In the genomic region with DNA sequence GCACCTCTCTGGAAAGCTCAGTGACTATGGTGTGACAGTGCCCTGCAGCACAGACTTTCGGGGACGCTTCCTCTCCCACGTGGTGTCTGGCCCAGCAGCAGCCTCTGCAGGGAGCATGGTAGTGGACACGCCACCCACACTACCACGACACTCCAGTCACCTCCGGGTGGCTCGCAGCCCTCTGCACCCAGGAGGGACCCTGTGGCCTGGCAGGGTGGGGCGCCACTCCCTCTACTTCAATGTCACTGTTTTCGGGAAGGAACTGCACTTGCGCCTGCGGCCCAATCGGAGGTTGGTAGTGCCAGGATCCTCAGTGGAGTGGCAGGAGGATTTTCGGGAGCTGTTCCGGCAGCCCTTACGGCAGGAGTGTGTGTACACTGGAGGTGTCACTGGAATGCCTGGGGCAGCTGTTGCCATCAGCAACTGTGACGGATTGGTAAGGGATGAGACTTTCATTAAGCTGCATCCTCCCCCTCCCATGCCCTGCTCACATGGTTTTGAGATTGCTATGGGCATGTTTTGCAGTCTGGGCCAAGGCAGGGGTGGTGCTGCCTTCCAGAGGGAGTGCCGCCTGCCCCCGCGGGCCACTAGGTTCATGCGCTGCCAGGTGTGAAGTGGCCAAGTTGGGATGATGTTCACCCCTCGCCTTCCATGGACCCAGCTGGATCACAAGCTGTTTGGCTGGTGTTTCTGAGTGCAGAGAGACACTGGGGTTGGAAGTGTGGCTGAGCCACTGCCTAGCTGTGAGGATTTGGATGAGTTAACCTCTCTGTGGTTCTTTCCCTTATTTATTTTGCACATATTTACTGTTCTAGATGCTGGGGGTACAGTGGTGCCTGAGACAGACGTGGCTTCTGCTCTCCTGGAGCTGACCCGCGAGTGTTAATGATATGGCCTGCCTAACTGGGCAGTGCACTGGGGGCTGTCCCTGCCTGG, we compare ENCODE assay signal across 25 cellular contexts. TPM values are rescaled to one million over a fixed set of nuclear protein-coding genes. Genes with fewer than 3 reads are reported as not detected.
A peak's percentile ranks its signal among the peaks of the same experiment; 100 is the strongest.
DNase-seq lines count a peak whose midpoint lies in the region; ATAC-seq, FAIRE-seq and TF ChIP-seq lines count a peak whose summit lies in the region.
"Had no signal": no experiment of that assay in that cellular context is flagged by ENCODE, and none has a peak within 500 bp of the region (broad histone marks: within the 10 kb centered on the region; RNA-seq: fewer than 3 reads in every experiment).

No MANE protein-coding gene starts in this region.

- CTCF ChIA-PET in A673 (lab: Charles Lee) = no interaction called here

- no peak overlapping the region for H3K4me3 Mint-ChIP-seq in natural killer cell treated with Interleukin-12 subunit alpha and Interleukin-12 subunit beta and Interleukin-15 and Interleukin-18, amount 100 ng/mL, for 72 hours
- no peak overlapping the region for H3K4me3 Mint-ChIP-seq in natural killer cell
- H3K4me3 Mint-ChIP-seq: stimulated activated naive B cell treated with anti-CD40 and anti-IgM and Interleukin-4, amounts not matched to agents 10 μg/mL and 1 μg/mL and 100 μg/mL, for 72 hours; T-helper 1 cell treated with Interleukin-12 subunit alpha and Interleukin-12 subunit beta and Interleukin-4 antibody, amounts not matched to agents 30 μg/mL and 1 μg/mL, for 36 hours had no signal

- peaks cover 16 to 20% of the 10 kb centered on the region in 2 donors for H3K27me3 Mint-ChIP-seq in natural killer cell treated with Interleukin-12 subunit alpha and Interleukin-12 subunit beta and Interleukin-15 and Interleukin-18, amount 100 ng/mL, for 72 hours
- peaks cover 6 to 8% of the 10 kb centered on the region in 2 donors for H3K27me3 Mint-ChIP-seq in natural killer cell (ENCODE audit: low read depth in 2 of 2)

- H3K4me1 Mint-ChIP-seq in natural killer cell treated with Interleukin-12 subunit alpha and Interleukin-12 subunit beta and Interleukin-15 and Interleukin-18, amount 100 ng/mL, for 72 hours (ENCODE audit: low read depth in 2 of 2) = peaks cover 24 to 31% of the 10 kb centered on the region in 2 donors
- peaks cover 27 to 34% of the 10 kb centered on the region in 2 donors for H3K4me1 Mint-ChIP-seq in natural killer cell

- POLR2A ChIA-PET in A673 (lab: Charles Lee; ENCODE audit: low non-redundant PET) = no interaction called here

- H3K36me3 ChIP-seq in adipocyte (ENCODE audit: control insufficient read depth, insufficient read depth, low read length, severe bottlenecking) (no peaks in the 10 kb centered on the region), A673 (ENCODE audit: insufficient read depth, low read length, poor library complexity, severe bottlenecking) (no peaks in the 10 kb centered on the region), small intestine (ENCODE audit: control insufficient read depth in 2 of 2, insufficient read depth in 2 of 2, low read length in 2 of 2) (no peaks in the 10 kb centered on the region)
- H3K36me3 ChIP-seq: adrenal gland, breast epithelium, colonic mucosa, gastrocnemius medialis, HAP-1 had no signal

- intact Hi-C loops in natural killer cell (cut with micrococcal nuclease) = loop anchor here (5.0 kb wide), 1 partner anchor 118 kb away; no protein-coding TSS in a partner anchor
- intact Hi-C loops in A673 (cut with micrococcal nuclease; ENCODE audit: unreplicated experiment) = loop anchor here (10.0 kb wide), 1 partner anchor 120 kb away; no protein-coding TSS in a partner anchor

- no peaks in the 10 kb centered on the region for H3K27me3 ChIP-seq in adipocyte (replicated peaks; ENCODE audit: control insufficient read depth, insufficient read depth, low read length)
- peaks cover 10% of the 10 kb centered on the region for H3K27me3 ChIP-seq in A673 (replicated peaks; ENCODE audit: insufficient read depth, low read depth, low read length, poor library complexity)
- peaks cover 0 to 6% of the 10 kb centered on the region in 2 donors for H3K27me3 ChIP-seq in small intestine (ENCODE audit: control insufficient read depth in 2 of 2, insufficient read depth in 2 of 2, low read length in 2 of 2)
- H3K27me3 ChIP-seq: adrenal gland, testis had no signal

- H3K27ac Mint-ChIP-seq in natural killer cell treated with Interleukin-12 subunit alpha and Interleukin-12 subunit beta and Interleukin-15 and Interleukin-18, amount 100 ng/mL, for 72 hours = no peak overlapping the region
- H3K27ac Mint-ChIP-seq in natural killer cell = no peak overlapping the region
- H3K27ac Mint-ChIP-seq: effector memory CD8-positive, alpha-beta T cell; stimulated activated naive B cell treated with anti-CD40 and anti-IgM and Interleukin-4, amounts not matched to agents 10 μg/mL and 1 μg/mL and 100 μg/mL, for 72 hours; T-helper 1 cell treated with Interleukin-12 subunit alpha and Interleukin-12 subunit beta and Interleukin-4 antibody, amounts not matched to agents 30 μg/mL and 1 μg/mL, for 36 hours had no signal

- FAIRE-seq in small intestine (lab: Jason Lieb, UNC) = no peak
- FAIRE-seq: RCC 7860 had no signal

- H3K9me3 ChIP-seq in adipocyte (ENCODE audit: control insufficient read depth, low read length) (no peaks in the 10 kb centered on the region), A673 (ENCODE audit: low read depth, low read length, poor library complexity, severe bottlenecking) (no peaks in the 10 kb centered on the region), small intestine (ENCODE audit: control insufficient read depth, low read depth) (no peaks in the 10 kb centered on the region)
- H3K9me3 ChIP-seq: adrenal gland, breast epithelium, colonic mucosa, gastrocnemius medialis, HAP-1, testis had no signal

- WGBS in small intestine, 3 donors = 63 to 75% (median 73%) methylated on average over 24 of the region's 24 CpGs

- no peaks in the 10 kb centered on the region for H3K9me3 Mint-ChIP-seq in natural killer cell treated with Interleukin-12 subunit alpha and Interleukin-12 subunit beta and Interleukin-15 and Interleukin-18, amount 100 ng/mL, for 72 hours
- H3K9me3 Mint-ChIP-seq in natural killer cell = no peaks in the 10 kb centered on the region
- H3K9me3 Mint-ChIP-seq: effector memory CD8-positive, alpha-beta T cell; stimulated activated naive B cell treated with anti-CD40 and anti-IgM and Interleukin-4, amounts not matched to agents 10 μg/mL and 1 μg/mL and 100 μg/mL, for 72 hours; T-helper 1 cell treated with Interleukin-12 subunit alpha and Interleukin-12 subunit beta and Interleukin-4 antibody, amounts not matched to agents 30 μg/mL and 1 μg/mL, for 36 hours had no signal

- H3K4me1 ChIP-seq in adipocyte (ENCODE audit: control insufficient read depth, insufficient read depth, low read length) = peaks cover 32% of the 10 kb centered on the region
- no peaks in the 10 kb centered on the region for H3K4me1 ChIP-seq in A673 (ENCODE audit: insufficient read depth, low read length, poor library complexity, severe bottlenecking)
- H3K4me1 ChIP-seq in small intestine (ENCODE audit: control insufficient read depth in 2 of 2, insufficient read depth in 1 of 2, low read depth in 1 of 2, low read length in 1 of 2) = no peaks in the 10 kb centered on the region
- H3K4me1 ChIP-seq: breast epithelium, colonic mucosa, HAP-1, testis had no signal

- no TSS peak for BruUV-seq in A673 (replicated peaks; lab: Mats Ljungman, UMichigan)

- TF ChIP-seq CTCF in natural killer cell (IDR thresholded peaks at IDR 0.05) (no peak), A673 (conservative IDR thresholded peaks at IDR 0.05; ENCODE audit: low read depth, low read length) (no peak)

- H3K9ac ChIP-seq in adipocyte (ENCODE audit: low read length) = peak overlapping the region; percentile 23

- ATAC-seq in natural killer cell treated with Interleukin-12 subunit alpha and Interleukin-12 subunit beta and Interleukin-15 and Interleukin-18, amount 100 ng/mL, for 72 hours = no peak
- no peak for ATAC-seq in natural killer cell
- ATAC-seq: effector memory CD8-positive, alpha-beta T cell; gastrocnemius medialis; stimulated activated naive B cell treated with anti-CD40 and anti-IgM and Interleukin-4, amounts not matched to agents 10 μg/mL and 1 μg/mL and 100 μg/mL, for 72 hours had no signal

- H3K36me3 Mint-ChIP-seq in natural killer cell treated with Interleukin-12 subunit alpha and Interleukin-12 subunit beta and Interleukin-15 and Interleukin-18, amount 100 ng/mL, for 72 hours = no peaks in the 10 kb centered on the region
- no peaks in the 10 kb centered on the region for H3K36me3 Mint-ChIP-seq in natural killer cell
- H3K36me3 Mint-ChIP-seq: stimulated activated naive B cell treated with anti-CD40 and anti-IgM and Interleukin-4, amounts not matched to agents 10 μg/mL and 1 μg/mL and 100 μg/mL, for 72 hours had no signal

- peak; percentile 47 for DNase-seq in natural killer cell treated with Interleukin-12 subunit alpha and Interleukin-12 subunit beta and Interleukin-15 and Interleukin-18, amount 100 ng/mL, for 72 hours (ENCODE audit: low spot score)
- DNase-seq in natural killer cell (no peak), adipocyte (ENCODE audit: low read depth) (no peak), myocyte (ENCODE audit: low read depth) (peak; percentile 69), A673 (ENCODE audit: low spot score) (no peak), small intestine (no peak), NOMO-1 treated with dmso at 0.1 percent for 144 hours (lab: John Stamatoyannopoulos, UW; ENCODE audit: unreplicated experiment) (no peak)
- DNase-seq: activated CD4-positive, alpha-beta T cell treated with anti-CD3 and anti-CD28 coated beads for 1 hour; adrenal gland; Calu3; colonic mucosa; effector memory CD8-positive, alpha-beta T cell; EL; gastrocnemius medialis; hippocampal formation; Karpas-422; NCI-H2029 treated with DMSO at 0.1 percent for 48 hours; stimulated activated CD4-positive, alpha-beta T cell treated with anti-CD3 and anti-CD28 coated beads, Interleukin-4, amount 100 ng/mL, for 24 hours; stimulated activated naive B cell treated with anti-CD40 and anti-IgM and Interleukin-4, amounts not matched to agents 10 μg/mL and 1 μg/mL and 100 μg/mL, for 72 hours; testis had no signal

- H3K4me3 ChIP-seq in adipocyte (ENCODE audit: low read length) (no peak overlapping the region), A673 (ENCODE audit: low read depth, low read length, poor library complexity, severe bottlenecking) (no peak overlapping the region), small intestine (ENCODE audit: low read depth in 1 of 2, low read length in 2 of 2) (no peak overlapping the region)
- H3K4me3 ChIP-seq: adrenal gland, breast epithelium, colonic mucosa, gastrocnemius medialis, HAP-1, testis had no signal

- H3K27ac ChIP-seq in A673 (ENCODE audit: low read depth, low read length, poor library complexity, severe bottlenecking) = no peak overlapping the region
- no peak overlapping the region for H3K27ac ChIP-seq in small intestine (ENCODE audit: low read depth in 1 of 2, low read length in 1 of 2)
- H3K27ac ChIP-seq: adrenal gland, breast epithelium, C4-2B, colonic mucosa, gastrocnemius medialis, testis had no signal

RNA-seq across cellular contexts. Expression of gene ADAMTS14, which starts 2.5 kb away (rescaled TPM):
- total RNA-seq in natural killer cell treated with Interleukin-12 subunit alpha and Interleukin-12 subunit beta and Interleukin-15 and Interleukin-18, amount 100 ng/mL, for 72 hours = under 1 TPM; 0.07 to 0.61 TPM
- total RNA-seq in natural killer cell (1 to 10 TPM in 2 of 3 donors, under 1 TPM in 1; 0.70 to 1.5 (median 1.1) TPM), myocyte (7.1 and 7.5 TPM in 2 replicates), A673 (2021) (0.09 and 0.21 TPM in 2 replicates)
- polyA plus RNA-seq in myocyte (2012) = 15.1 TPM
- under 1 TPM; 0.45 to 0.81 (median 0.76) TPM for polyA plus RNA-seq in small intestine

Comparison
In these comparisons a context has a peak if more than half of its experiments do, and no peak if none do; other contexts are left out.
1. DNase-seq: peak in natural killer cell treated with Interleukin-12 subunit alpha and Interleukin-12 subunit beta and Interleukin-15 and Interleukin-18, amount 100 ng/mL, for 72 hours (single experiment) and myocyte (single experiment); none in natural killer cell (single experiment), adipocyte (single experiment), A673 (single experiment), small intestine (single experiment) and NOMO-1 treated with dmso at 0.1 percent for 144 hours (single experiment).